ENCODE assay signal across 19 cellular contexts in genomic region chr2:27024188-27024587, GRCh38. TPM values are rescaled to one million over a fixed set of nuclear protein-coding genes. Genes with fewer than 3 reads are reported as not detected.
DNase-seq lines count a peak whose midpoint lies in the region; ATAC-seq, FAIRE-seq and TF ChIP-seq lines count a peak whose summit lies in the region.
"Had no signal": no experiment of that assay in that cellular context is flagged by ENCODE, and none has a peak within 500 bp of the region (broad histone marks: within the 10 kb centered on the region; RNA-seq: fewer than 3 reads in every experiment).

No MANE protein-coding gene starts in this region.

- peaks cover 2% of the 10 kb centered on the region; the same call in 1 of the 2 replicates for H3K79me1 ChIP-seq in H1 (ENCODE audit: low read depth, low read length)

- DNase-seq in BJ (ENCODE audit: low read depth) (no peak), HUDEP-2 (lab: John Stamatoyannopoulos, UW; ENCODE audit: unreplicated experiment in 76 of 76) (peak in 43 of 76 experiments; percentile 10 to 70 (median 27)), H1 (ENCODE audit: low read depth in 1 of 2, low spot score in 2 of 2) (peak; percentile 47 to 87), mesenteric fat pad (ENCODE audit: low spot score) (peak; percentile 87), NCI-H2196 (lab: John Stamatoyannopoulos, UW; ENCODE audit: unreplicated experiment) (no peak), left lung (no peak)
- DNase-seq: activated CD4-positive, alpha-beta T cell treated with anti-CD3 and anti-CD28 coated beads for 36 hours; activated gamma-delta T cell; DMS79; HCEC 1CT; NCI-H1092; SHP77; substantia nigra had no signal

- WGBS in H1 (ENCODE audit: extremely low coverage in 1 of 2, insufficient coverage in 1 of 2, insufficient read length in 1 of 2, insufficient replicate concordance in 2 of 2, low coverage in 1 of 2, low lambda C conversion rate in 2 of 2, missing lambda C conversion rate in 1 of 2), 2 experiments = 61% methylated on average over 15 of the region's 18 CpGs; no CpG with 5 or more reads in 1 of the 2 experiments

- H3K23ac ChIP-seq in H1 (ENCODE audit: insufficient read length) = no peak overlapping the region

- no peak overlapping the region for H3K56ac ChIP-seq in H1 (replicated peaks; ENCODE audit: insufficient read length, low read depth, low read length)

- ATAC-seq in HG02588 (IDR thresholded peaks at IDR 0.05; ENCODE audit: unreplicated experiment) = no peak
- no peak for ATAC-seq in HG03460 (IDR thresholded peaks at IDR 0.05; ENCODE audit: unreplicated experiment)
- no peak for ATAC-seq in left lung
- ATAC-seq: activated CD4-positive, alpha-beta T cell treated with anti-CD3 and anti-CD28 coated beads for 36 hours; sciatic nerve had no signal

- peak; percentile 52 to 63 for TF ChIP-seq RAD21 in H1 (IDR thresholded peaks at IDR 0.05 in 1 of 2, conservative IDR thresholded peaks at IDR 0.05 in 1 of 2; ENCODE audit: low read depth in 2 of 2, low read length in 2 of 2)

- intact Hi-C loops in left lung (cut with DNase I) = no loop called here

- H3K14ac ChIP-seq in H1 (ENCODE audit: insufficient read length) = no peak overlapping the region

- H3K4ac ChIP-seq in H1 (replicated peaks; ENCODE audit: insufficient read length, low read depth, low read length) = no peak overlapping the region

- no peak overlapping the region for H2AK5ac ChIP-seq in H1 (ENCODE audit: low read depth, low read length)

- H3K4me3 ChIP-seq in BJ (ENCODE audit: low read depth, low read length) (no peak overlapping the region), H1 (ENCODE audit: extremely low read depth in 1 of 4, insufficient read depth in 2 of 4, low read depth in 3 of 4, low read length in 4 of 4) (no peak overlapping the region), left lung (no peak overlapping the region)
- H3K4me3 ChIP-seq: ascending aorta had no signal

- no peak overlapping the region for H4K5ac ChIP-seq in H1 (ENCODE audit: insufficient read length, low read depth, low read length)

- H2BK120ac ChIP-seq in H1 (replicated peaks; ENCODE audit: low read depth, low read length) = no peak overlapping the region

- no peak overlapping the region for H4K91ac ChIP-seq in H1 (replicated peaks; ENCODE audit: insufficient read length, low read length)

- H3K36me3 ChIP-seq in BJ (ENCODE audit: control insufficient read depth, insufficient read depth, low read length) (peaks cover 13% of the 10 kb centered on the region), H1 (ENCODE audit: control insufficient read depth in 2 of 4, insufficient read depth in 4 of 4, low read length in 3 of 4) (peaks cover 0 to 3% (median 1%) of the 10 kb centered on the region in 4 experiments; a peak in 3 of 8 replicates), left lung (peaks cover 0 to 48% of the 10 kb centered on the region in 2 donors)

- H3K27me3 ChIP-seq in BJ (ENCODE audit: control insufficient read depth, insufficient read depth, low read length) = no peaks in the 10 kb centered on the region
- H3K27me3 ChIP-seq in H1 (replicated peaks in 1 of 4; ENCODE audit: control insufficient read depth in 3 of 4, extremely low read depth in 1 of 4, insufficient read depth in 3 of 4, low read length in 3 of 4) = no peaks in the 10 kb centered on the region; a peak in 1 of 7 replicates
- H3K27me3 ChIP-seq in left lung = no peaks in the 10 kb centered on the region
- H3K27me3 ChIP-seq: ascending aorta, neutrophil had no signal

- no peak for FAIRE-seq in H1 (lab: Jason Lieb, UNC)

- no peak overlapping the region for H2BK5ac ChIP-seq in H1 (ENCODE audit: low read depth, low read length)

- no peak overlapping the region; the same call in 1 of the 2 replicates for H3K18ac ChIP-seq in H1 (ENCODE audit: extremely low read depth, low read length)

- no peak overlapping the region for H2BK12ac ChIP-seq in H1 (ENCODE audit: low read depth, low read length)

- no peaks in the 10 kb centered on the region for H3K79me2 ChIP-seq in H1 (ENCODE audit: control insufficient read depth in 1 of 2, insufficient read depth in 2 of 2, low read length in 2 of 2)

- H3K9me3 ChIP-seq in H1 (ENCODE audit: insufficient read depth in 2 of 2, low read depth in 1 of 2, low read length in 1 of 2) (no peaks in the 10 kb centered on the region), left lung (no peaks in the 10 kb centered on the region)
- H3K9me3 ChIP-seq: ascending aorta, neutrophil had no signal

- peaks cover 0 to 11% of the 10 kb centered on the region in 2 experiments for H4K20me1 ChIP-seq in H1 (replicated peaks in 1 of 2; ENCODE audit: control insufficient read depth in 1 of 2, insufficient read depth in 2 of 2, low read length in 2 of 2)

- H3K9ac ChIP-seq in H1 (replicated peaks in 1 of 4; ENCODE audit: extremely low read depth in 1 of 4, low read depth in 3 of 4, low read length in 3 of 4) = no peak overlapping the region

- TF ChIP-seq CTCF in BJ (IDR thresholded peaks at IDR 0.05; ENCODE audit: insufficient read depth, low read depth, low read length) (0 out of 2 replicates have a peak, but pooled peaks have one; percentile 4), H1 (IDR thresholded peaks at IDR 0.05; ENCODE audit: control extremely low read depth in 1 of 3, insufficient read depth in 1 of 3, low read depth in 1 of 3, low read length in 3 of 3) (peak; percentile 79 to 81 (median 79)), left lung (IDR thresholded peaks at IDR 0.05) (no peak)

- H3K4me2 ChIP-seq in H1 (ENCODE audit: insufficient read depth in 1 of 2, low read depth in 2 of 2, low read length in 2 of 2) = no peak overlapping the region

- no peak for TF ChIP-seq EP300 in H1 (IDR thresholded peaks at IDR 0.05; ENCODE audit: borderline replicate concordance in 1 of 2, low read depth in 2 of 2, low read length in 2 of 2)

- no peak overlapping the region for H2BK15ac ChIP-seq in H1 (ENCODE audit: low read length)

- H2AFZ ChIP-seq in H1 (ENCODE audit: low read length) = no peak overlapping the region

- POLR2A ChIA-PET in BJ (lab: Charles Lee) (no interaction called here), H1 (lab: Charles Lee; ENCODE audit: partially characterized antibody) (interaction anchor here (0.7 to 1.6 kb wide), 5 partner anchors 9 to 188 kb away, joined by 3 to 8 read pairs (median 3); partner anchors contain the start of genes ATRAID, MAPRE3 and SLC5A6)

- H3K4me1 ChIP-seq in H1 (replicated peaks in 1 of 4; ENCODE audit: control insufficient read depth in 3 of 4, insufficient read depth in 4 of 4, low read length in 3 of 4) (peaks cover 0 to 4% (median under 1%) of the 10 kb centered on the region in 4 experiments; a peak in 1 of 7 replicates), left lung (peaks cover 0 to 7% of the 10 kb centered on the region in 2 donors)
- H3K4me1 ChIP-seq: ascending aorta had no signal

- CTCF ChIA-PET in BJ (lab: Yijun Ruan, JAX) (interaction anchor here (0.5 to 2.1 kb wide), 2 partner anchors 61 to 1318 kb away, joined by 3 to 7 read pairs; no protein-coding TSS in a partner anchor), H1 (lab: Charles Lee; ENCODE audit: partially characterized antibody) (interaction anchor here (0.6 to 6.1 kb wide), 40 partner anchors 8 to 584 kb away, joined by 3 to 122 read pairs (median 6); partner anchors contain the start of genes AGBL5, DPYSL5, MAPRE3 and TMEM214)

- no peaks in the 10 kb centered on the region for H3K23me2 ChIP-seq in H1 (ENCODE audit: low read depth, low read length)

- H3K27ac ChIP-seq in H1 (ENCODE audit: low read depth, low read length) (no peak overlapping the region), left lung (no peak overlapping the region)
- H3K27ac ChIP-seq: ascending aorta, C4-2B, neutrophil had no signal

- TF ChIP-seq POLR2A in H1 (IDR thresholded peaks at IDR 0.05; ENCODE audit: control extremely low read depth in 1 of 2, low read depth in 2 of 2, low read length in 2 of 2) = no peak

- H2BK20ac ChIP-seq in H1 (ENCODE audit: low read length) = no peak overlapping the region

- no peak overlapping the region; the same call in 1 of the 2 replicates for H4K8ac ChIP-seq in H1 (ENCODE audit: extremely low read depth, insufficient read depth, low read length)

RNA-seq across cellular contexts. Expression of gene TMEM214, which starts 8.6 kb away (rescaled TPM):
- polyA plus RNA-seq in BJ (2011; rRNA removed) = 145 and 235 TPM in 2 replicates
- 152 and 316 TPM in 2 replicates for polyA minus RNA-seq in BJ (2011; rRNA and poly(A)+ RNA removed)
- 49.7 and 52.7 TPM in 2 replicates for total RNA-seq in H1 (2021; fragmentation: NEBNext Ultra II Directional; extraction: Animal tissue kit (Norgen Biotek cat#: 25700))
- 71.0 and 100 TPM in 2 replicates for polyA plus RNA-seq in H1 (2011; rRNA removed)
- 36.9 TPM for polyA plus RNA-seq in H1 (2011; cell fraction: cytosol; rRNA removed)
- polyA plus RNA-seq in H1 (2011; cell fraction: nucleus; rRNA removed) = 132 TPM
- 25.4 to 43.5 TPM (median 38.6 TPM) in 4 replicates for polyA plus RNA-seq in H1 (2012, experiment 1 of 2)
- 33.3 TPM for polyA plus RNA-seq in H1 (2012, experiment 2 of 2)
- 52.6 TPM for polyA plus RNA-seq in H1 (2013, experiment 1 of 2)
- polyA plus RNA-seq in H1 (2013, experiment 2 of 2) = 57.2 TPM
- 81.3 and 92.0 TPM in 2 replicates for polyA minus RNA-seq in H1 (2011; rRNA and poly(A)+ RNA removed)
- 34.3 TPM for polyA minus RNA-seq in H1 (2011; cell fraction: cytosol; rRNA and poly(A)+ RNA removed)
- 54.0 TPM for polyA minus RNA-seq in H1 (2011; cell fraction: nucleus; rRNA and poly(A)+ RNA removed)
- 148 TPM for total RNA-seq in mesenteric fat pad
- 100 to 1,000 TPM in 1 of 2 donors, 10 to 100 TPM in 1; 84.6 to 105 TPM for total RNA-seq in left lung

RNA-seq across cellular contexts. Expression of gene AGBL5, which starts 27.3 kb away (rescaled TPM):
- polyA plus RNA-seq in BJ (2011; rRNA removed) (25.9 and 32.7 TPM in 2 replicates), H1 (2011; rRNA removed) (62.0 and 82.0 TPM in 2 replicates)
- 20.9 and 33.1 TPM in 2 replicates for polyA minus RNA-seq in BJ (2011; rRNA and poly(A)+ RNA removed)
- total RNA-seq in H1 (2021; fragmentation: NEBNext Ultra II Directional; extraction: Animal tissue kit (Norgen Biotek cat#: 25700)) = 45.4 and 51.0 TPM in 2 replicates
- polyA plus RNA-seq in H1 (2011; cell fraction: cytosol; rRNA removed) = 61.5 TPM
- polyA plus RNA-seq in H1 (2011; cell fraction: nucleus; rRNA removed) = 68.2 TPM
- polyA plus RNA-seq in H1 (2012, experiment 1 of 2) = 45.8 to 52.7 TPM (median 47.1 TPM) in 4 replicates
- 50.1 TPM for polyA plus RNA-seq in H1 (2012, experiment 2 of 2)
- polyA plus RNA-seq in H1 (2013, experiment 1 of 2) = 31.9 TPM
- 32.3 TPM for polyA plus RNA-seq in H1 (2013, experiment 2 of 2)
- polyA minus RNA-seq in H1 (2011; rRNA and poly(A)+ RNA removed) = 77.2 and 83.3 TPM in 2 replicates
- 35.4 TPM for polyA minus RNA-seq in H1 (2011; cell fraction: cytosol; rRNA and poly(A)+ RNA removed)
- 32.2 TPM for polyA minus RNA-seq in H1 (2011; cell fraction: nucleus; rRNA and poly(A)+ RNA removed)
- total RNA-seq in mesenteric fat pad (20.3 TPM), left lung (10 to 100 TPM; 12.0 to 20.6 TPM)

RNA-seq across cellular contexts. Expression of gene OST4, which starts 47.3 kb away (rescaled TPM):
- polyA plus RNA-seq in BJ (2011; rRNA removed) = 755 and 887 TPM in 2 replicates
- polyA minus RNA-seq in BJ (2011; rRNA and poly(A)+ RNA removed) = 299 and 500 TPM in 2 replicates
- 212 and 225 TPM in 2 replicates for total RNA-seq in H1 (2021; fragmentation: NEBNext Ultra II Directional; extraction: Animal tissue kit (Norgen Biotek cat#: 25700))
- polyA plus RNA-seq in H1 (2011; rRNA removed) = 865 and 906 TPM in 2 replicates
- polyA plus RNA-seq in H1 (2011; cell fraction: cytosol; rRNA removed) = 368 TPM
- polyA plus RNA-seq in H1 (2011; cell fraction: nucleus; rRNA removed) = 358 TPM
- 242 to 359 TPM (median 313 TPM) in 4 replicates for polyA plus RNA-seq in H1 (2012, experiment 1 of 2)
- 550 TPM for polyA plus RNA-seq in H1 (2012, experiment 2 of 2)
- 754 TPM for polyA plus RNA-seq in H1 (2013, experiment 1 of 2)
- polyA plus RNA-seq in H1 (2013, experiment 2 of 2) = 766 TPM
- 164 and 185 TPM in 2 replicates for polyA minus RNA-seq in H1 (2011; rRNA and poly(A)+ RNA removed)
- 376 TPM for polyA minus RNA-seq in H1 (2011; cell fraction: cytosol; rRNA and poly(A)+ RNA removed)
- 147 TPM for polyA minus RNA-seq in H1 (2011; cell fraction: nucleus; rRNA and poly(A)+ RNA removed)
- total RNA-seq in mesenteric fat pad = 275 TPM
- total RNA-seq in left lung = 100 to 1,000 TPM; 294 to 407 TPM

RNA-seq across cellular contexts. Expression of gene MAPRE3, which starts 53.8 kb away (rescaled TPM):
- 12.0 and 15.3 TPM in 2 replicates for polyA plus RNA-seq in BJ (2011; rRNA removed)
- polyA minus RNA-seq in BJ (2011; rRNA and poly(A)+ RNA removed) = 8.1 and 9.1 TPM in 2 replicates
- 6.6 and 7.5 TPM in 2 replicates for total RNA-seq in H1 (2021; fragmentation: NEBNext Ultra II Directional; extraction: Animal tissue kit (Norgen Biotek cat#: 25700))
- 4.9 and 8.9 TPM in 2 replicates for polyA plus RNA-seq in H1 (2011; rRNA removed)
- polyA plus RNA-seq in H1 (2011; cell fraction: cytosol; rRNA removed) = 6.7 TPM
- 32.7 TPM for polyA plus RNA-seq in H1 (2011; cell fraction: nucleus; rRNA removed)
- 7.2 to 11.0 TPM (median 9.3 TPM) in 4 replicates for polyA plus RNA-seq in H1 (2012, experiment 1 of 2)
- polyA plus RNA-seq in H1 (2012, experiment 2 of 2) = 7.4 TPM
- polyA plus RNA-seq in H1 (2013, experiment 1 of 2) = 3.5 TPM
- polyA plus RNA-seq in H1 (2013, experiment 2 of 2) = 3.6 TPM
- 2.6 and 4.0 TPM in 2 replicates for polyA minus RNA-seq in H1 (2011; rRNA and poly(A)+ RNA removed)
- polyA minus RNA-seq in H1 (2011; cell fraction: cytosol; rRNA and poly(A)+ RNA removed) = 4.4 TPM
- 5.1 TPM for polyA minus RNA-seq in H1 (2011; cell fraction: nucleus; rRNA and poly(A)+ RNA removed)
- total RNA-seq in mesenteric fat pad = 65.2 TPM
- 10 to 100 TPM; 13.5 to 23.5 TPM for total RNA-seq in left lung

RNA-seq across cellular contexts. Expression of gene EMILIN1, which starts 54.2 kb away (rescaled TPM):
- polyA plus RNA-seq in BJ (2011; rRNA removed) (43.4 and 81.3 TPM in 2 replicates), H1 (2011; rRNA removed) (1.9 and 3.1 TPM in 2 replicates)
- 35.4 and 46.7 TPM in 2 replicates for polyA minus RNA-seq in BJ (2011; rRNA and poly(A)+ RNA removed)
- 2.9 and 3.0 TPM in 2 replicates for total RNA-seq in H1 (2021; fragmentation: NEBNext Ultra II Directional; extraction: Animal tissue kit (Norgen Biotek cat#: 25700))
- 2.0 TPM for polyA plus RNA-seq in H1 (2011; cell fraction: cytosol; rRNA removed)
- polyA plus RNA-seq in H1 (2011; cell fraction: nucleus; rRNA removed) = 2.9 TPM
- 0.61 to 2.3 TPM (median 1.8 TPM) in 4 replicates for polyA plus RNA-seq in H1 (2012, experiment 1 of 2)
- polyA plus RNA-seq in H1 (2012, experiment 2 of 2) = 1.1 TPM
- polyA plus RNA-seq in H1 (2013, experiment 1 of 2) = 3.0 TPM
- polyA plus RNA-seq in H1 (2013, experiment 2 of 2) = 2.4 TPM
- polyA minus RNA-seq in H1 (2011; rRNA and poly(A)+ RNA removed) = 0.28 and 0.66 TPM in 2 replicates
- 1.9 TPM for polyA minus RNA-seq in H1 (2011; cell fraction: cytosol; rRNA and poly(A)+ RNA removed)
- polyA minus RNA-seq in H1 (2011; cell fraction: nucleus; rRNA and poly(A)+ RNA removed) = 1.8 TPM
- total RNA-seq in mesenteric fat pad (77.4 TPM), left lung (100 to 1,000 TPM; 151 to 161 TPM)

Comparison
In these comparisons a context has a peak if more than half of its experiments do, and no peak if none do; other contexts are left out.
1. DNase-seq: peak in HUDEP-2 (43 of 76), H1 (2 of 2) and mesenteric fat pad (single experiment); none in BJ (single experiment), NCI-H2196 (single experiment) and left lung (0 of 2).
2. CTCF ChIP-seq: peak in BJ (single experiment) and H1 (3 of 3); none in left lung (0 of 2).